8 cellular contexts compared by ENCODE assay signal in genomic region chr14:102140750-102141145, GRCh38. TPM values are rescaled to one million over a fixed set of nuclear protein-coding genes. Genes with fewer than 3 reads are reported as not detected.
DNase-seq lines count a peak whose midpoint lies in the region; ATAC-seq and TF ChIP-seq lines count a peak whose summit lies in the region.

No MANE protein-coding gene starts in this region.

- TF ChIP-seq POLR2A in thyroid gland (IDR thresholded peaks at IDR 0.05): no peak

- peak overlapping the region; percentile 93 for H3K27ac Mint-ChIP-seq in activated CD8-positive, alpha-beta memory T cell treated with anti-CD3 and anti-CD28 coated beads, Interleukin-2, amount 10 ng/mL, durations not matched to agents 7 days and 5 days

- H3K36me3 Mint-ChIP-seq in activated CD8-positive, alpha-beta memory T cell treated with anti-CD3 and anti-CD28 coated beads, Interleukin-2, amount 10 ng/mL, durations not matched to agents 7 days and 5 days: peaks cover 4% of the 10 kb centered on the region

- H3K4me1 ChIP-seq in left lung: peaks cover 5 to 27% of the 10 kb centered on the region in 2 donors
- peaks cover 6 to 16% of the 10 kb centered on the region in 2 donors for H3K4me1 ChIP-seq in thyroid gland

- ATAC-seq in activated CD8-positive, alpha-beta memory T cell treated with anti-CD3 and anti-CD28 coated beads, Interleukin-2, amount 10 ng/mL, durations not matched to agents 7 days and 5 days: no peak
- peak; percentile 0 for ATAC-seq in left lung
- no peak for ATAC-seq in GM19463 (IDR thresholded peaks at IDR 0.05; ENCODE audit: unreplicated experiment)

- peak overlapping the region; percentile 85 for H3K4me3 Mint-ChIP-seq in activated CD8-positive, alpha-beta memory T cell treated with anti-CD3 and anti-CD28 coated beads, Interleukin-2, amount 10 ng/mL, durations not matched to agents 7 days and 5 days

- peak overlapping the region; percentile 99 for H3K4me3 ChIP-seq in astrocyte of the spinal cord (ENCODE audit: low read depth, low read length)
- H3K4me3 ChIP-seq in left lung: peak overlapping the region; percentile 89 to 99
- peak overlapping the region; percentile 83 to 96 (median 89) for H3K4me3 ChIP-seq in thyroid gland (replicated peaks in 1 of 3)

- intact Hi-C loops in left lung (cut with DNase I) (no loop called here), thyroid gland (cut with DNase I) (no loop called here)

- TF ChIP-seq CTCF in astrocyte of the spinal cord (IDR thresholded peaks at IDR 0.05; ENCODE audit: low read depth, low read length): no peak
- TF ChIP-seq CTCF in left lung (IDR thresholded peaks at IDR 0.05): no peak
- no peak for TF ChIP-seq CTCF in thyroid gland (IDR thresholded peaks at IDR 0.05)

- no peaks in the 10 kb centered on the region for H3K27me3 Mint-ChIP-seq in activated CD8-positive, alpha-beta memory T cell treated with anti-CD3 and anti-CD28 coated beads, Interleukin-2, amount 10 ng/mL, durations not matched to agents 7 days and 5 days

- in situ Hi-C loops in astrocyte of the spinal cord (cut with HindIII; ENCODE audit: low sequenced_read_pairs): no loop called here

- no peaks in the 10 kb centered on the region for H3K36me3 ChIP-seq in left lung
- no peaks in the 10 kb centered on the region for H3K36me3 ChIP-seq in thyroid gland

- H3K27me3 ChIP-seq in left lung (no peaks in the 10 kb centered on the region), thyroid gland (no peaks in the 10 kb centered on the region)

- CTCF ChIA-PET in activated CD8-positive, alpha-beta memory T cell treated with anti-CD3 and anti-CD28 coated beads, Interleukin-2, amount 10 ng/mL, durations not matched to agents 7 days and 5 days (lab: Charles Lee): no interaction called here

- no peak for DNase-seq in activated CD8-positive, alpha-beta memory T cell treated with anti-CD3 and anti-CD28 coated beads, Interleukin-2, amount 10 ng/mL, durations not matched to agents 7 days and 5 days
- DNase-seq in activated CD8-positive, alpha-beta memory T cell treated with anti-CD3 and anti-CD28 coated beads, Interleukin-2, amount 50 U/mL, for 48 hours: no peak
- DNase-seq in astrocyte of the spinal cord (ENCODE audit: low read depth, low spot score) (peak; percentile 7), left lung (no peak), thyroid gland (no peak), HK-2 (ENCODE audit: unreplicated experiment) (no peak), HPDE6-E6E7 (ENCODE audit: extremely low spot score) (no peak)

- H3K9me3 ChIP-seq in left lung (no peaks in the 10 kb centered on the region), thyroid gland (no peaks in the 10 kb centered on the region)

- no peaks in the 10 kb centered on the region for H3K9me3 Mint-ChIP-seq in activated CD8-positive, alpha-beta memory T cell treated with anti-CD3 and anti-CD28 coated beads, Interleukin-2, amount 10 ng/mL, durations not matched to agents 7 days and 5 days (ENCODE audit: low read depth)

- H3K4me1 Mint-ChIP-seq in activated CD8-positive, alpha-beta memory T cell treated with anti-CD3 and anti-CD28 coated beads, Interleukin-2, amount 10 ng/mL, durations not matched to agents 7 days and 5 days: peaks cover 27% of the 10 kb centered on the region

- H3K27ac ChIP-seq in left lung (peak overlapping the region; percentile 79 to 85), thyroid gland (peak overlapping the region in 2 of 3 donors; percentile 81 to 87)

- 5 to 10% methylated on average over 9 of the region's 9 CpGs for WGBS in thyroid gland, 2 donors

RNA-seq across cellular contexts. Expression of gene WDR20, which starts 1.1 kb away (rescaled TPM):
- 10 to 100 TPM; 32.6 to 33.6 TPM for total RNA-seq in activated CD8-positive, alpha-beta memory T cell treated with anti-CD3 and anti-CD28 coated beads, Interleukin-2, amount 10 ng/mL, durations not matched to agents 7 days and 5 days
- total RNA-seq in left lung (10 to 100 TPM; 22.4 to 23.9 TPM), thyroid gland (10 to 100 TPM; 27.1 to 48.8 (median 37.6) TPM)

RNA-seq across cellular contexts. Expression of gene HSP90AA1, which starts 53.9 kb away (rescaled TPM):
- 100 to 1,000 TPM; 543 to 668 TPM for total RNA-seq in activated CD8-positive, alpha-beta memory T cell treated with anti-CD3 and anti-CD28 coated beads, Interleukin-2, amount 10 ng/mL, durations not matched to agents 7 days and 5 days
- 100 to 1,000 TPM; 515 to 585 TPM for total RNA-seq in left lung
- total RNA-seq in thyroid gland: 100 to 1,000 TPM; 217 to 405 (median 278) TPM
